17 cellular contexts compared by ENCODE assay signal in genomic region chr3:146339262-146339808, GRCh38.
"Had no signal": no experiment of that assay in that cellular context is flagged by ENCODE, and none has a peak within 500 bp of the region (broad histone marks: within the 10 kb centered on the region; RNA-seq: fewer than 3 reads in every experiment).

No MANE protein-coding gene starts in this region.

- H3K9me3 ChIP-seq: left ventricle myocardium inferior, neutrophil, pancreas, vagina had no signal

- H3K27me3 ChIP-seq: neutrophil, pancreas, vagina had no signal

- H3K4me1 ChIP-seq: pancreas, vagina had no signal

- DNase-seq: activated T-cell treated with anti-CD3 and anti-CD28 coated beads, Interleukin-2, amount 50 U/mL, for 24 hours; effector memory CD4-positive, alpha-beta T cell; foreskin fibroblast; left ventricle myocardium inferior; pancreas; right cardiac atrium; stimulated activated CD4-positive, alpha-beta T cell treated with anti-CD3 and anti-CD28 coated beads, Interleukin-2, amount 100 ng/mL, for 24 hours; stimulated activated naive CD8-positive, alpha-beta T cell treated with anti-CD3 and anti-CD28 coated beads, Interleukin-15, amount 100 ng/mL, for 72 hours; T-cell; trophoblast cell had no signal

- H3K4me3 ChIP-seq: left ventricle myocardium inferior, pancreas, skin epidermis, vagina had no signal

- H3K36me3 ChIP-seq: left ventricle myocardium inferior, neutrophil, pancreas, vagina had no signal

- ATAC-seq: activated naive CD4-positive, alpha-beta T cell treated with anti-CD3 and anti-CD28 coated beads, Interleukin-2, amount 50 U/mL, for 72 hours; activated T-helper 17 cell treated with anti-CD3 and anti-CD28 coated beads, Interleukin-2, amount 50 U/mL, for 72 hours; pancreas; right cardiac atrium; stimulated activated effector memory CD8-positive, alpha-beta T cell treated with anti-CD3 and anti-CD28 coated beads, Interleukin-12 subunit alpha, Interleukin-12 subunit beta, amount 100 ng/mL, for 72 hours; stimulated activated naive CD8-positive, alpha-beta T cell treated with anti-CD3 and anti-CD28 coated beads, Interleukin-15, amount 100 ng/mL, for 72 hours; T-cell; WTC11 had no signal

- H3K27ac ChIP-seq: left ventricle myocardium inferior, neutrophil, pancreas, skin epidermis, vagina had no signal
